Comparison of ENCODE assay signal across 8 cellular contexts in the genomic region with DNA sequence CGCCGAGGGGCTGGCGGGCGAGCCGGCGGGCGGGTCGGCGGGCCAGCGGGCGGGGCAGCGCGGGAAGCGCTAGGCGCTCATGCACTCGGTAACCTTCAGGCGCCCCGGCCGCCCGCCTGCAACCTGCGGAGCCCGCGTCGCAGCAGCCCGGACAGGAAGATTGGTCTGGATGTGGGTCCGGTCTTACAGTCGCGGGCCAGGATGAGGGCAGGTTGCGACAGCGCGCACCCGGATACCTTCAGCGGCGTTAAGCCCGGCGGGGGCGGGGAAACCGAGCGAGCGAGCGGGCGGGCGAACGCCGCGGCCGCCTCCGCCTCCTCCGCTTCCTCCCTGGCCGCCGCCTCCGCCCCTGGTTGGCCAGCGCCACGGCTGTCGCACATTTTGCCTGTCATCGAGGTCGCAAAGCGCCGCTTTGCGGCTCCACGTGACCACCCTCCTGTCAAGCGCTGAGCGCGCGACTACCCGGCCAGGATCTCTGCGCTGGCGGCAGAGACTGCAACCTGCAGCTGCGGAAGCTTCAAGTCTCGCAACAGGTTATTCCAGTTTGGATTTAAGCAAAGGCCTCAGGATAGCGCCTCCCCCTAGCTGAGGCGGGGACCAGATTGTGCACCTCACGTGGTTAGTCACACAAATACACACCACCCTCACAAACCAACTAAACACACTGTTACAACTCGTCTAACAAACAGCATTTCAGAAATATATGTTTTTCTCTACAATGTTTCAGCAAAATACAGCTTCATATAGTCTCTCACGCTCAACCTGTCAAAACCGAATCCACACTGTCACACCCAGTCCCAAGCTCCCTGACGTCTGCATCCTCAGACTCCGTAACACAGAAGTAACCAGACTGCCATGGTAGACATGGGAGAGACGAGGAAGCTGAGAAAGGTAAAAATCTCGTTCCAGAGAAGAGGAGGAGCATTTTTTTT. TPM values are rescaled to one million over a fixed set of nuclear protein-coding genes. Genes with fewer than 3 reads are reported as not detected.
A peak's percentile ranks its signal among the peaks of the same experiment; 100 is the strongest.
DNase-seq lines count a peak whose midpoint lies in the region; ATAC-seq, FAIRE-seq and TF ChIP-seq lines count a peak whose summit lies in the region.

Gene FAF1, minus strand, starts transcription at position 355 of the 932 bp plus-strand sequence. CDS start 456 bp downstream, outside the sequence.

- peak within 1 kb of the TSS; percentile 94 for H3K4me3 ChIP-seq in NT2/D1 (ENCODE audit: insufficient read length, low read depth)

- CTCF ChIA-PET in Calu3 (lab: Charles Lee) = interaction anchor here (0.8 to 1.5 kb wide), 3 partner anchors 87 to 232 kb away, joined by 3 to 7 read pairs (median 4); no protein-coding TSS in a partner anchor

- H3K4me1 Mint-ChIP-seq in Calu3 (ENCODE audit: low read depth, unreplicated experiment) = peaks cover 18% of the 10 kb centered on the region
- H3K4me1 Mint-ChIP-seq in endothelial cell (ENCODE audit: unreplicated experiment) = peaks cover 12% of the 10 kb centered on the region
- H3K4me1 Mint-ChIP-seq in mesothelial cell of epicardium = peaks cover 13% of the 10 kb centered on the region

- H3K9ac ChIP-seq in NT2/D1 (ENCODE audit: insufficient read length, low read depth) = peak within 1 kb of the TSS; percentile 91

- H3K4me1 ChIP-seq in NT2/D1 (ENCODE audit: insufficient read depth, insufficient read length) = peaks cover 2% of the 10 kb centered on the region

- no peaks in the 10 kb centered on the region for H3K9me3 ChIP-seq in NT2/D1 (ENCODE audit: insufficient read depth, low read length)

- peak; percentile 98 for DNase-seq in Calu3
- DNase-seq in HTR-8/SVneo (ENCODE audit: insufficient read length, low spot score) = peak; percentile 91
- DNase-seq in NT2/D1 (ENCODE audit: low read depth, low spot score) = peak; percentile 99
- DNase-seq in activated CD8-positive, alpha-beta memory T cell treated with anti-CD3 and anti-CD28 coated beads, Interleukin-2, amount 50 U/mL, for 4 hours = peak; percentile 97
- peak; percentile 97 for DNase-seq in endothelial cell (ENCODE audit: low spot score)
- peak; percentile 94 to 96 for DNase-seq in mesothelial cell of epicardium (ENCODE audit: low spot score in 2 of 2, unreplicated experiment in 2 of 2)
- DNase-seq in stimulated activated CD8-positive, alpha-beta memory T cell treated with anti-CD3 and anti-CD28 coated beads, Interleukin-15, amount 100 ng/mL, for 48 hours (ENCODE audit: low read depth in 2 of 2) = peak; percentile 95 to 96

- H3K36me3 Mint-ChIP-seq in Calu3 (ENCODE audit: insufficient read depth, unreplicated experiment) = peaks cover 20% of the 10 kb centered on the region
- peaks cover 11% of the 10 kb centered on the region for H3K36me3 Mint-ChIP-seq in endothelial cell (ENCODE audit: low read depth, unreplicated experiment)
- no peaks in the 10 kb centered on the region for H3K36me3 Mint-ChIP-seq in mesothelial cell of epicardium

- H3K27me3 ChIP-seq in NT2/D1 (ENCODE audit: insufficient read depth, insufficient read length) = peaks cover 28% of the 10 kb centered on the region

- ATAC-seq in GM21367 (IDR thresholded peaks at IDR 0.05; ENCODE audit: unreplicated experiment) = peak; percentile 81

- peak; percentile 91 for FAIRE-seq in HTR-8/SVneo (lab: Jason Lieb, UNC)

- H3K9me3 Mint-ChIP-seq in Calu3 (ENCODE audit: low read depth, unreplicated experiment) (no peaks in the 10 kb centered on the region), endothelial cell (ENCODE audit: unreplicated experiment) (no peaks in the 10 kb centered on the region), mesothelial cell of epicardium (no peaks in the 10 kb centered on the region)

- no TSS peak for BruUV-seq in Calu3 (replicated peaks; lab: Mats Ljungman, UMichigan)

- H3K4me3 Mint-ChIP-seq in Calu3 (ENCODE audit: low read depth, unreplicated experiment) = peak within 1 kb of the TSS; percentile 83
- H3K4me3 Mint-ChIP-seq in endothelial cell (ENCODE audit: unreplicated experiment) = peak within 1 kb of the TSS; percentile 96
- H3K4me3 Mint-ChIP-seq in mesothelial cell of epicardium = peak within 1 kb of the TSS; percentile 92

- intact Hi-C loops in Calu3 (cut with micrococcal nuclease; ENCODE audit: unreplicated experiment) = loop anchor here (10.0 kb wide), 1 partner anchor 185 kb away; no protein-coding TSS in a partner anchor

- peak; percentile 51 for TF ChIP-seq CTCF in Calu3 (IDR thresholded peaks at IDR 0.05; ENCODE audit: unreplicated experiment)
- peak; percentile 43 for TF ChIP-seq CTCF in endothelial cell (IDR thresholded peaks at IDR 0.05; ENCODE audit: unreplicated experiment)
- TF ChIP-seq CTCF in mesothelial cell of epicardium (IDR thresholded peaks at IDR 0.05; ENCODE audit: unreplicated experiment) = no peak

- H3K27ac Mint-ChIP-seq in Calu3 (ENCODE audit: unreplicated experiment) (peak within 1 kb of the TSS; percentile 67), endothelial cell (ENCODE audit: unreplicated experiment) (peak within 1 kb of the TSS; percentile 71), mesothelial cell of epicardium (peak within 1 kb of the TSS; percentile 90)

- no peaks in the 10 kb centered on the region for H3K36me3 ChIP-seq in NT2/D1 (ENCODE audit: insufficient read depth, insufficient read length, low read length)

- H3K27me3 Mint-ChIP-seq in Calu3 (ENCODE audit: unreplicated experiment) (no peaks in the 10 kb centered on the region), endothelial cell (ENCODE audit: unreplicated experiment) (peaks cover 5% of the 10 kb centered on the region), mesothelial cell of epicardium (ENCODE audit: low read depth) (peaks cover 17% of the 10 kb centered on the region)

RNA-seq across cellular contexts. Expression of gene FAF1, which starts in this region (rescaled TPM):
- total RNA-seq in Calu3 (2022) = 94.8 and 104 TPM in 2 replicates
- total RNA-seq in endothelial cell (ENCODE audit: unreplicated experiment) = 54.3 TPM
- 43.2 to 47.6 TPM (median 44.4 TPM) in 3 replicates for total RNA-seq in mesothelial cell of epicardium

Comparison
In these comparisons a context has a peak if more than half of its experiments do, and no peak if none do; other contexts are left out.
1. Peak in every context shown above with its lines: DNase-seq, ATAC-seq and H3K4me3 ChIP-seq.